Comparison of ENCODE assay signal across 8 cellular contexts in the genomic region with DNA sequence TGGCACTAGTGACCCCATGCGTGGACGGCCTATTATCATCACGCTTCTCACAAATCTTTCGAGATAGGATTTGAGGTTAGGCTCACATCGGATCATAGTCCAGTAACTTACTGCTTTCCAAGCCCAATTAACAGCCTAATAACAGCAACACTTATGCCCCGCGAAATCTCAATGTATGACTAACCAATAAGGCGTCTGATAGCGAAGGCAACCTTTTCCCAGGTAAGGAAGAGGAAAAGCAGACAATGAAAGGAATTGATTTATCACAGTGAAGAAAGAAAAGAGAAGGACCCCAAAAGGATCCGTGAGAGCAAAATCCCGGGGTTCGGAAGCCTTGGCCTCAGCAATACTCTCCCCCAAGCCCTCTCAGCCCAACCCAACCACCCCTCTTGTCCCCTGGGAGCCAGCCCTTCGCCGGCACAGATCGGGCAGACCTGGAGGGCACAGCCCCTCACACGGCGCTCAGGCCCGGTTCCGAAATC. TPM values are rescaled to one million over a fixed set of nuclear protein-coding genes. Genes with fewer than 3 reads are reported as not detected.
A peak's percentile ranks its signal among the peaks of the same experiment; 100 is the strongest.
DNase-seq lines count a peak whose midpoint lies in the region; ATAC-seq and TF ChIP-seq lines count a peak whose summit lies in the region.

No MANE protein-coding gene starts in this region.

- DNase-seq in NCI-H345 (lab: John Stamatoyannopoulos, UW) = peak; percentile 48
- DNase-seq in NCI-H345 treated with DMSO at 0.1 percent for 48 hours (lab: John Stamatoyannopoulos, UW; ENCODE audit: unreplicated experiment) = no peak
- DNase-seq in RPMI8226 = peak; percentile 16
- no peak for DNase-seq in endothelial cell (ENCODE audit: low spot score)
- no peak for DNase-seq in epidermal melanocyte (ENCODE audit: insufficient read length, low spot score)
- DNase-seq in midbrain (lab: John Stamatoyannopoulos, UW) = no peak

- H3K36me3 ChIP-seq in mucosa of rectum (ENCODE audit: control insufficient read depth in 2 of 2, insufficient read depth in 2 of 2, low read length in 2 of 2) = no peaks in the 10 kb centered on the region

- no peaks in the 10 kb centered on the region for H3K27me3 ChIP-seq in mucosa of rectum (ENCODE audit: control insufficient read depth in 2 of 2, insufficient read depth in 2 of 2, low read length in 2 of 2)

- H3K4me1 ChIP-seq in mucosa of rectum (ENCODE audit: control insufficient read depth in 2 of 2, insufficient read depth in 2 of 2, low read length in 2 of 2) = peaks cover 12 to 22% of the 10 kb centered on the region in 2 donors

- H3K9me3 ChIP-seq in mucosa of rectum (ENCODE audit: control insufficient read depth in 2 of 2, low read length in 2 of 2) = no peaks in the 10 kb centered on the region

- peaks cover 4% of the 10 kb centered on the region for H3K36me3 Mint-ChIP-seq in endothelial cell (ENCODE audit: low read depth, unreplicated experiment)

- TF ChIP-seq CTCF in endothelial cell (IDR thresholded peaks at IDR 0.05; ENCODE audit: unreplicated experiment) = no peak

- peaks cover 12% of the 10 kb centered on the region for H3K4me1 Mint-ChIP-seq in endothelial cell (ENCODE audit: unreplicated experiment)

- H3K9me3 Mint-ChIP-seq in endothelial cell (ENCODE audit: unreplicated experiment) = no peaks in the 10 kb centered on the region

- peak overlapping the region; percentile 97 for H3K4me3 Mint-ChIP-seq in endothelial cell (ENCODE audit: unreplicated experiment)

- H3K4me3 ChIP-seq in mucosa of rectum (ENCODE audit: low read length in 2 of 2) = peak overlapping the region; percentile 96 to 98

- H3K27me3 Mint-ChIP-seq in endothelial cell (ENCODE audit: unreplicated experiment) = peaks cover 6% of the 10 kb centered on the region

- peak; percentile 20 for ATAC-seq in HG02763 (IDR thresholded peaks at IDR 0.05; ENCODE audit: unreplicated experiment)

- H3K9ac ChIP-seq in mucosa of rectum (ENCODE audit: low read depth in 1 of 2, low read length in 2 of 2) = peak overlapping the region; percentile 88 to 93

- peak overlapping the region; percentile 90 for H3K27ac Mint-ChIP-seq in endothelial cell (ENCODE audit: unreplicated experiment)

- peak overlapping the region; percentile 87 to 89 for H3K27ac ChIP-seq in mucosa of rectum (ENCODE audit: low read depth in 2 of 2, low read length in 2 of 2)

RNA-seq across cellular contexts. Expression of a gene that starts 0.6 kb away (rescaled TPM):
- 53.3 TPM for total RNA-seq in endothelial cell (ENCODE audit: unreplicated experiment)

RNA-seq across cellular contexts. Expression of a gene that starts 54.6 kb away (rescaled TPM):
- 12.9 TPM for total RNA-seq in endothelial cell (ENCODE audit: unreplicated experiment)

Comparison
In these comparisons a context has a peak if more than half of its experiments do, and no peak if none do; other contexts are left out.
1. DNase-seq: peak in NCI-H345 (single experiment) and RPMI8226 (single experiment); none in NCI-H345 treated with DMSO at 0.1 percent for 48 hours (single experiment), endothelial cell (single experiment), epidermal melanocyte (single experiment) and midbrain (single experiment).